23 cellular contexts compared by ENCODE assay signal in genomic region chr10:74889662-74889998, GRCh38.
A peak's percentile ranks its signal among the peaks of the same experiment; 100 is the strongest.
DNase-seq lines count a peak whose midpoint lies in the region; ATAC-seq, FAIRE-seq and TF ChIP-seq lines count a peak whose summit lies in the region.
"Had no signal": no experiment of that assay in that cellular context is flagged by ENCODE, and none has a peak within 500 bp of the region (broad histone marks: within the 10 kb centered on the region; RNA-seq: fewer than 3 reads in every experiment).

No MANE protein-coding gene starts in this region.

- H3K9me3 ChIP-seq in Karpas-422 (ENCODE audit: low read length) (no peaks in the 10 kb centered on the region), pancreas (no peaks in the 10 kb centered on the region), upper lobe of left lung (no peaks in the 10 kb centered on the region)
- H3K9me3 ChIP-seq: Caco-2, left lung, neutrophil, spleen had no signal

- H3K36me3 ChIP-seq in Karpas-422 (ENCODE audit: insufficient read depth, low read length) (no peaks in the 10 kb centered on the region), pancreas (no peaks in the 10 kb centered on the region), upper lobe of left lung (no peaks in the 10 kb centered on the region)
- H3K36me3 ChIP-seq: left lung, neutrophil, spleen had no signal

- no peak for FAIRE-seq in pancreas (lab: Jason Lieb, UNC)

- peak overlapping the region; percentile 59 for H3K4me2 ChIP-seq in Karpas-422 (ENCODE audit: low read depth, low read length, poor library complexity, severe bottlenecking)

- peaks cover 91% of the 10 kb centered on the region for H3K79me2 ChIP-seq in Karpas-422 (ENCODE audit: low read length)

- peaks cover 2% of the 10 kb centered on the region for H3K36me3 Mint-ChIP-seq in activated CD4-positive, alpha-beta T cell treated with anti-CD3 and anti-CD28 coated beads, Interleukin-2, amount 10 ng/mL, durations not matched to agents 24 days and 14 days (ENCODE audit: low read depth)
- no peaks in the 10 kb centered on the region for H3K36me3 Mint-ChIP-seq in activated CD4-positive, alpha-beta T cell treated with anti-CD3 and anti-CD28 coated beads, Interleukin-2, amount 10 ng/mL, durations not matched to agents 7 days and 5 days (ENCODE audit: low read depth)
- peaks cover 2% of the 10 kb centered on the region for H3K36me3 Mint-ChIP-seq in central memory CD8-positive, alpha-beta T cell (ENCODE audit: insufficient read depth)

- no peak for TF ChIP-seq EP300 in upper lobe of left lung (IDR thresholded peaks at IDR 0.05)

- no peak overlapping the region for H3K4me3 Mint-ChIP-seq in activated CD4-positive, alpha-beta T cell treated with anti-CD3 and anti-CD28 coated beads, Interleukin-2, amount 10 ng/mL, durations not matched to agents 24 days and 14 days
- no peak overlapping the region for H3K4me3 Mint-ChIP-seq in activated CD4-positive, alpha-beta T cell treated with anti-CD3 and anti-CD28 coated beads, Interleukin-2, amount 10 ng/mL, durations not matched to agents 7 days and 5 days
- H3K4me3 Mint-ChIP-seq in central memory CD8-positive, alpha-beta T cell: no peak overlapping the region
- H3K4me3 Mint-ChIP-seq: activated naive CD8-positive, alpha-beta T cell treated with anti-CD3 and anti-CD28 coated beads, Interleukin-2, amount 10 ng/mL, durations not matched to agents 7 days and 5 days; activated T-cell treated with anti-CD3 and anti-CD28 coated beads, Interleukin-2, amount 50 U/mL, for 4 hours had no signal

- H3K27me3 Mint-ChIP-seq in activated CD4-positive, alpha-beta T cell treated with anti-CD3 and anti-CD28 coated beads, Interleukin-2, amount 10 ng/mL, durations not matched to agents 24 days and 14 days: no peaks in the 10 kb centered on the region
- no peaks in the 10 kb centered on the region for H3K27me3 Mint-ChIP-seq in activated CD4-positive, alpha-beta T cell treated with anti-CD3 and anti-CD28 coated beads, Interleukin-2, amount 10 ng/mL, durations not matched to agents 7 days and 5 days
- H3K27me3 Mint-ChIP-seq in central memory CD8-positive, alpha-beta T cell: no peaks in the 10 kb centered on the region
- H3K27me3 Mint-ChIP-seq: activated naive CD8-positive, alpha-beta T cell treated with anti-CD3 and anti-CD28 coated beads, Interleukin-2, amount 10 ng/mL, durations not matched to agents 7 days and 5 days; IgD-negative memory B cell had no signal

- H3K9me2 ChIP-seq in Karpas-422 (replicated peaks; ENCODE audit: insufficient read depth, low read length): no peaks in the 10 kb centered on the region

- H3K27ac ChIP-seq in Karpas-422 (ENCODE audit: low read length) (peak overlapping the region; percentile 83), pancreas (peak overlapping the region in 2 of 4 donors; percentile 3 to 73), upper lobe of left lung (no peak overlapping the region)
- H3K27ac ChIP-seq: left lung, neutrophil, spleen had no signal

- POLR2A ChIA-PET in activated CD4-positive, alpha-beta T cell treated with anti-CD3 and anti-CD28 coated beads, Interleukin-2, amount 10 ng/mL, durations not matched to agents 7 days and 5 days (lab: Charles Lee): no interaction called here

- H3K4me1 ChIP-seq in Karpas-422 (ENCODE audit: low read length) (peaks cover 58% of the 10 kb centered on the region), pancreas (peaks cover 7 to 25% (median 19%) of the 10 kb centered on the region in 3 donors), upper lobe of left lung (peaks cover 0 to 9% (median 2%) of the 10 kb centered on the region in 4 donors)
- H3K4me1 ChIP-seq: Caco-2 had no signal

- no peak overlapping the region for H2AFZ ChIP-seq in Karpas-422 (ENCODE audit: low read length)

- peak overlapping the region; percentile 17 for H3K27ac Mint-ChIP-seq in activated CD4-positive, alpha-beta T cell treated with anti-CD3 and anti-CD28 coated beads, Interleukin-2, amount 10 ng/mL, durations not matched to agents 24 days and 14 days
- no peak overlapping the region for H3K27ac Mint-ChIP-seq in activated CD4-positive, alpha-beta T cell treated with anti-CD3 and anti-CD28 coated beads, Interleukin-2, amount 10 ng/mL, durations not matched to agents 7 days and 5 days
- peak overlapping the region; percentile 47 for H3K27ac Mint-ChIP-seq in central memory CD8-positive, alpha-beta T cell (ENCODE audit: low read depth)
- H3K27ac Mint-ChIP-seq: activated naive CD8-positive, alpha-beta T cell treated with anti-CD3 and anti-CD28 coated beads, Interleukin-2, amount 10 ng/mL, durations not matched to agents 7 days and 5 days; IgD-negative memory B cell had no signal

- no peaks in the 10 kb centered on the region for H4K20me1 ChIP-seq in Karpas-422 (ENCODE audit: insufficient read depth, low read depth, low read length)

- CTCF ChIA-PET in activated CD4-positive, alpha-beta T cell treated with anti-CD3 and anti-CD28 coated beads, Interleukin-2, amount 10 ng/mL, durations not matched to agents 7 days and 5 days (lab: Charles Lee): interaction anchor here (0.6 to 1.7 kb wide), 5 partner anchors 8 to 647 kb away, joined by 3 to 6 read pairs (median 4); no protein-coding TSS in a partner anchor

- H3K27me3 ChIP-seq in Karpas-422 (ENCODE audit: low read length) (no peaks in the 10 kb centered on the region), pancreas (no peaks in the 10 kb centered on the region), upper lobe of left lung (no peaks in the 10 kb centered on the region)
- H3K27me3 ChIP-seq: left lung, neutrophil, spleen had no signal

- H3K4me3 ChIP-seq in Karpas-422 (ENCODE audit: low read length): peak overlapping the region; percentile 33
- no peak overlapping the region for H3K4me3 ChIP-seq in pancreas
- H3K4me3 ChIP-seq in upper lobe of left lung: no peak overlapping the region
- H3K4me3 ChIP-seq: left lung, spleen had no signal

- intact Hi-C loops in activated CD4-positive, alpha-beta T cell treated with anti-CD3 and anti-CD28 coated beads, Interleukin-2, amount 10 ng/mL, durations not matched to agents 24 days and 14 days (cut with micrococcal nuclease): no loop called here
- intact Hi-C loops in pancreas (cut with DNase I): no loop called here

- TF ChIP-seq POLR2A in upper lobe of left lung (IDR thresholded peaks at IDR 0.05): no peak

- H3K9me3 Mint-ChIP-seq in activated CD4-positive, alpha-beta T cell treated with anti-CD3 and anti-CD28 coated beads, Interleukin-2, amount 10 ng/mL, durations not matched to agents 24 days and 14 days: no peaks in the 10 kb centered on the region
- no peaks in the 10 kb centered on the region for H3K9me3 Mint-ChIP-seq in activated CD4-positive, alpha-beta T cell treated with anti-CD3 and anti-CD28 coated beads, Interleukin-2, amount 10 ng/mL, durations not matched to agents 7 days and 5 days
- H3K9me3 Mint-ChIP-seq in central memory CD8-positive, alpha-beta T cell: no peaks in the 10 kb centered on the region
- H3K9me3 Mint-ChIP-seq: activated naive CD8-positive, alpha-beta T cell treated with anti-CD3 and anti-CD28 coated beads, Interleukin-2, amount 10 ng/mL, durations not matched to agents 7 days and 5 days; activated T-cell treated with anti-CD3 and anti-CD28 coated beads, Interleukin-2, amount 50 U/mL, for 4 hours; IgD-negative memory B cell had no signal

- peak overlapping the region; percentile 51 for H3K9ac ChIP-seq in Karpas-422 (ENCODE audit: low read length)

- no peak for ATAC-seq in central memory CD8-positive, alpha-beta T cell (replicated peaks; ENCODE audit: extremely low read depth, poor library complexity, severe bottlenecking)
- peak in 3 of 4 donors; percentile 6 to 16 (median 15) for ATAC-seq in pancreas
- no peak for ATAC-seq in HG02610 (IDR thresholded peaks at IDR 0.05; ENCODE audit: unreplicated experiment)
- no peak for ATAC-seq in upper lobe of left lung (ENCODE audit: low FRiP score in 2 of 2)
- ATAC-seq in GM21723 (IDR thresholded peaks at IDR 0.05; ENCODE audit: unreplicated experiment): no peak
- ATAC-seq: activated T-cell treated with anti-CD3 and anti-CD28 coated beads, Interleukin-2, amount 50 U/mL, for 4 hours had no signal

- TF ChIP-seq CTCF in pancreas (IDR thresholded peaks at IDR 0.05): no peak
- no peak for TF ChIP-seq CTCF in upper lobe of left lung (IDR thresholded peaks at IDR 0.05)

- DNase-seq in activated CD4-positive, alpha-beta T cell treated with anti-CD3 and anti-CD28 coated beads, Interleukin-2, amount 10 ng/mL, durations not matched to agents 24 days and 14 days: no peak
- no peak for DNase-seq in activated CD4-positive, alpha-beta T cell treated with anti-CD3 and anti-CD28 coated beads, Interleukin-2, amount 10 ng/mL, durations not matched to agents 7 days and 5 days
- DNase-seq in Karpas-422 (no peak), pancreas (no peak), upper lobe of left lung (no peak)
- no peak for DNase-seq in central memory CD8-positive, alpha-beta T cell (ENCODE audit: low spot score in 2 of 2)
- DNase-seq: 8988T; activated CD4-positive, CD25-positive, alpha-beta regulatory T cell; activated CD8-positive, alpha-beta memory T cell treated with anti-CD3 and anti-CD28 coated beads for 24 hours; activated naive CD8-positive, alpha-beta T cell treated with anti-CD3 and anti-CD28 coated beads, Interleukin-2, amount 10 ng/mL, durations not matched to agents 7 days and 5 days; activated T-cell treated with anti-CD3 and anti-CD28 coated beads, Interleukin-2, amount 50 U/mL, for 4 hours; DND-41; effector memory CD4-positive, alpha-beta T cell; left lung; MM.1S; NCI-H1436 treated with DMSO at 0.1 percent for 48 hours; spleen; stimulated activated CD4-positive, alpha-beta T cell treated with anti-CD3 and anti-CD28 coated beads, Interleukin-4, amount 100 ng/mL, for 4 hours had no signal

- H3K4me1 Mint-ChIP-seq in activated CD4-positive, alpha-beta T cell treated with anti-CD3 and anti-CD28 coated beads, Interleukin-2, amount 10 ng/mL, durations not matched to agents 24 days and 14 days: peaks cover 2% of the 10 kb centered on the region
- peaks cover 6% of the 10 kb centered on the region for H3K4me1 Mint-ChIP-seq in activated CD4-positive, alpha-beta T cell treated with anti-CD3 and anti-CD28 coated beads, Interleukin-2, amount 10 ng/mL, durations not matched to agents 7 days and 5 days
- peaks cover 46% of the 10 kb centered on the region for H3K4me1 Mint-ChIP-seq in central memory CD8-positive, alpha-beta T cell

Comparison
In these comparisons a context has a peak if more than half of its experiments do, and no peak if none do; other contexts are left out.
1. ATAC-seq: peak in pancreas (3 of 4); none in central memory CD8-positive, alpha-beta T cell (single experiment), HG02610 (single experiment), upper lobe of left lung (0 of 2) and GM21723 (single experiment).